ENCODE assay signal across 1 cellular context in the genomic region with DNA sequence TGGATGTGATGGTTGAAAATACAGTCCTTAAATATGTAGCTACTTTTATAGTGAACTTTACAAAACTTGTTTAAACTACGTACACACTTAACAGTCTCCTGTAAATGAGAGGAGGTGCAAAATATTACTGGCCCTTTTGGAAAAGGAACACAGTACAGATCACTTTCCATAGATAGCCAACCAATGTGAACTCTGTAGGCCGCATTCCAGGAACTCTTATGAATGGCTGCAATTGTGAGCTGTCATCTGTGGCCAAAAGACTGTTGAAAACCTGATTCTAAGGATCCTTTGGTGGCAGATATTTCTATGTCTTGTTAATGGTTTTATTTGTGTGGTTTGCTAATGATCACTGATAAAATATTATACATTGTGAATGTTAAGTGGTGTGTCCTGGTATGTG.
TF ChIP-seq lines count a peak whose summit lies in the region.

No MANE protein-coding gene starts in this region.

TF ChIP-seq in HEK293, 187 proteins besides CTCF, POLR2A, EP300 and RAD21 (continued from another document):
- TF ChIP-seq, protein P1, sequence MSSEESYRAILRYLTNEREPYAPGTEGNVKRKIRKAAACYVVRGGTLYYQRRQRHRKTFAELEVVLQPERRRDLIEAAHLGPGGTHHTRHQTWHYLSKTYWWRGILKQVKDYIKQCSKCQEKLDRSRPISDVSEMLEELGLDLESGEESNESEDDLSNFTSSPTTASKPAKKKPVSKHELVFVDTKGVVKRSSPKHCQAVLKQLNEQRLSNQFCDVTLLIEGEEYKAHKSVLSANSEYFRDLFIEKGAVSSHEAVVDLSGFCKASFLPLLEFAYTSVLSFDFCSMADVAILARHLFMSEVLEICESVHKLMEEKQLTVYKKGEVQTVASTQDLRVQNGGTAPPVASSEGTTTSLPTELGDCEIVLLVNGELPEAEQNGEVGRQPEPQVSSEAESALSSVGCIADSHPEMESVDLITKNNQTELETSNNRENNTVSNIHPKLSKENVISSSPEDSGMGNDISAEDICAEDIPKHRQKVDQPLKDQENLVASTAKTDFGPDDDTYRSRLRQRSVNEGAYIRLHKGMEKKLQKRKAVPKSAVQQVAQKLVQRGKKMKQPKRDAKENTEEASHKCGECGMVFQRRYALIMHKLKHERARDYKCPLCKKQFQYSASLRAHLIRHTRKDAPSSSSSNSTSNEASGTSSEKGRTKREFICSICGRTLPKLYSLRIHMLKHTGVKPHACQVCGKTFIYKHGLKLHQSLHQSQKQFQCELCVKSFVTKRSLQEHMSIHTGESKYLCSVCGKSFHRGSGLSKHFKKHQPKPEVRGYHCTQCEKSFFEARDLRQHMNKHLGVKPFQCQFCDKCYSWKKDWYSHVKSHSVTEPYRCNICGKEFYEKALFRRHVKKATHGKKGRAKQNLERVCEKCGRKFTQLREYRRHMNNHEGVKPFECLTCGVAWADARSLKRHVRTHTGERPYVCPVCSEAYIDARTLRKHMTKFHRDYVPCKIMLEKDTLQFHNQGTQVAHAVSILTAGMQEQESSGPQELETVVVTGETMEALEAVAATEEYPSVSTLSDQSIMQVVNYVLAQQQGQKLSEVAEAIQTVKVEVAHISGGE (tag by site-specific recombination; conservative IDR thresholded peaks at IDR 0.05; ENCODE audit: low read depth) = no peak
- TF ChIP-seq ZNF776 (tag by site-specific recombination; IDR thresholded peaks at IDR 0.05; ENCODE audit: borderline replicate concordance) = no peak
